In the genomic region with DNA sequence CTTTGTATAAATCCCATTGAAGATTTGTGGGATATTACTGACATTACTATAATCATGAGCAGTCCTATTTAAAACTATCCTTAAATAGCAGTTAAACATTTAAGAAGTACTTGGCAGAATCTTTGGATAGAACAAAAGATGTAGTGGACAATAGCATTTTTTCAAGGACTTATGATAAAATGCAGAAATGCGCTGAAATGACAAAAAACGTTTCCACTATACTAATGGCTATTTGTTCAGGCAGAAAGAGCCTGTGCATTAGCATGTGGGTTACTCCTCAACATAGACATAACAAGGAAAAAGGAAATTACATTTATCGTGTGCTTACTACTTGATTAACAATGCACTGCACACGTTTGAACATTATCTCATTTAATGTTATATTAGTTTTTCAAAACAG, we compare ENCODE assay signal across 27 cellular contexts.
"Had no signal": no experiment of that assay in that cellular context is flagged by ENCODE, and none has a peak within 500 bp of the region (broad histone marks: within the 10 kb centered on the region; RNA-seq: fewer than 3 reads in every experiment).

No MANE protein-coding gene starts in this region.

- ATAC-seq: stimulated activated effector memory CD8-positive, alpha-beta T cell treated with anti-CD3 and anti-CD28 coated beads, Interleukin-12 subunit alpha, Interleukin-12 subunit beta, amount 100 ng/mL, for 72 hours; stimulated activated memory B cell treated with anti-CD40 and anti-IgM and Interleukin-4, amounts not matched to agents 10 μg/mL and 1 μg/mL and 100 μg/mL, for 72 hours; stimulated activated naive B cell treated with anti-CD40 and anti-IgM and Interleukin-4, amounts not matched to agents 10 μg/mL and 1 μg/mL and 100 μg/mL, for 72 hours; stimulated activated naive CD8-positive, alpha-beta T cell treated with anti-CD3 and anti-CD28 coated beads, Interleukin-15, amount 100 ng/mL, for 72 hours; stimulated activated naive CD8-positive, alpha-beta T cell treated with anti-CD3 and anti-CD28 coated beads, Interleukin-15, Interleukin-2, amounts not matched to agents 100 U/mL and 50 U/mL, for 24 hours; upper lobe of right lung had no signal

- H3K4me3 ChIP-seq: stomach, suprapubic skin, testis, thoracic aorta, thyroid gland, tibial artery, tibial nerve, transverse colon, upper lobe of left lung, upper lobe of right lung, uterus, vagina had no signal

- DNase-seq: stimulated activated CD4-positive, alpha-beta T cell treated with anti-CD3 and anti-CD28 coated beads, Interleukin-2, amount 100 ng/mL, for 48 hours; stimulated activated CD4-positive, alpha-beta T cell treated with anti-CD3 and anti-CD28 coated beads, Interleukin-4, amount 100 ng/mL, for 1 hour; stimulated activated CD4-positive, alpha-beta T cell treated with anti-CD3 and anti-CD28 coated beads, Interleukin-4, amount 100 ng/mL, for 24 hours; stimulated activated CD4-positive, alpha-beta T cell treated with anti-CD3 and anti-CD28 coated beads, Interleukin-4, amount 100 ng/mL, for 4 hours; stimulated activated CD8-positive, alpha-beta memory T cell treated with anti-CD3 and anti-CD28 coated beads, Interleukin-4, amount 100 ng/mL, for 48 hours; stimulated activated naive B cell treated with anti-CD40 and anti-IgM and Interleukin-4, amounts not matched to agents 10 μg/mL and 1 μg/mL and 100 μg/mL, for 72 hours; stimulated activated naive CD4-positive, alpha-beta T cell; stimulated activated naive CD4-positive, alpha-beta T cell treated with Interleukin-2 at 50 U/mL for 16 hours; stimulated activated naive CD8-positive, alpha-beta T cell treated with anti-CD3 and anti-CD28 coated beads, Interleukin-15, amount 100 ng/mL, for 72 hours; stimulated activated naive CD8-positive, alpha-beta T cell treated with anti-CD3 and anti-CD28 coated beads, Interleukin-15, Interleukin-2, amounts not matched to agents 100 U/mL and 50 U/mL, for 24 hours; stomach; substantia nigra; testis; thyroid gland; tibial artery; transverse colon; trophoblast cell; upper lobe of left lung; upper lobe of right lung; uterus had no signal

- H3K27me3 ChIP-seq: stomach, suprapubic skin, testis, thyroid gland, tibial artery, tibial nerve, transverse colon, upper lobe of left lung, upper lobe of right lung, uterus, vagina had no signal

- H3K27ac ChIP-seq: stomach, suprapubic skin, testis, thoracic aorta, thyroid gland, tibial artery, tibial nerve, transverse colon, upper lobe of left lung, upper lobe of right lung, uterus, vagina had no signal

- H3K9me3 ChIP-seq: stomach, suprapubic skin, testis, thoracic aorta, thyroid gland, tibial artery, tibial nerve, transverse colon, upper lobe of left lung, upper lobe of right lung, uterus, vagina had no signal

- H3K4me1 ChIP-seq: testis, thyroid gland, transverse colon, upper lobe of left lung, upper lobe of right lung, uterus, vagina had no signal

- H3K36me3 ChIP-seq: stomach, suprapubic skin, thoracic aorta, thyroid gland, tibial artery, tibial nerve, transverse colon, upper lobe of left lung, upper lobe of right lung, uterus, vagina had no signal

- FAIRE-seq: urothelium cell line had no signal
